In the genomic region with DNA sequence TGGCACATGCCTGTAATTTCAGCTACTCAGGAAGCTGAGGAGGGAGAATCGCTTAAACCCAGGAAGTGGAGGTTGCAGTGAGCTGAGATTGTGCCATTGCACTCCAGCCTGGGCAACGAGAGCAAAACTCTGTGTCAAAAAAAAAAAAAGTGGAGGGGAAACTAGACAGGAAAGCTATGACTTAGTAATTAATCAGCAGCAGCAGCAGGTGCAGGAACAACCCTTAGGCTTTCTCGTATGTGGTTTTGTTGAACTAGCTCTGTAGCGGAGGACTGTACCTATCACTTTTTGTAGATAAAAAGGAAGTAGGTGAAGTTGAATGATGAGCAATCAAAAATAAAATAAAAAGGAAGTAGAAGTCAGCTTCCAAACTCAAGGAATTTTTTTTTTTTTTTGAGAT, we compare ENCODE assay signal across 11 cellular contexts.
DNase-seq lines count a peak whose midpoint lies in the region; ATAC-seq and TF ChIP-seq lines count a peak whose summit lies in the region.
"Had no signal": no experiment of that assay in that cellular context is flagged by ENCODE, and none has a peak within 500 bp of the region (broad histone marks: within the 10 kb centered on the region; RNA-seq: fewer than 3 reads in every experiment).

No MANE protein-coding gene starts in this region.

- no peaks in the 10 kb centered on the region for H4K20me1 ChIP-seq in OCI-LY7 (ENCODE audit: insufficient read depth, low read length)

- H3K36me3 ChIP-seq in OCI-LY7 (ENCODE audit: insufficient read depth, low read length) = no peaks in the 10 kb centered on the region
- H3K36me3 ChIP-seq: pancreas had no signal

- no peaks in the 10 kb centered on the region for H3K36me3 Mint-ChIP-seq in activated naive CD8-positive, alpha-beta T cell treated with anti-CD3 and anti-CD28 coated beads, Interleukin-2, amount 50 U/mL, for 24 hours (ENCODE audit: low read depth)

- DNase-seq in stimulated activated CD4-positive, alpha-beta T cell treated with anti-CD3 and anti-CD28 coated beads, Interleukin-2, amount 100 ng/mL, for 4 hours (ENCODE audit: low read depth) = peak; percentile 22
- DNase-seq in stimulated activated CD4-positive, alpha-beta T cell treated with anti-CD3 and anti-CD28 coated beads, Interleukin-4, amount 100 ng/mL, for 1 hour = no peak
- DNase-seq in NCI-H226 (peak; percentile 28), DMS153 (lab: John Stamatoyannopoulos, UW) (no peak), OCI-LY7 (ENCODE audit: low spot score) (no peak), COLO829 (ENCODE audit: low spot score) (no peak), NCI-H345 treated with DMSO at 0.1 percent for 48 hours (lab: John Stamatoyannopoulos, UW; ENCODE audit: unreplicated experiment) (no peak)
- peak; percentile 4 for DNase-seq in activated naive CD8-positive, alpha-beta T cell treated with anti-CD3 and anti-CD28 coated beads, Interleukin-2, amount 50 U/mL, for 24 hours
- DNase-seq: islet precursor cell, pancreas had no signal

- H3K4me3 ChIP-seq in OCI-LY7 (ENCODE audit: low read depth, low read length, poor library complexity, severe bottlenecking) = no peak overlapping the region
- H3K4me3 ChIP-seq: pancreas had no signal

- CTCF ChIA-PET in OCI-LY7 (lab: Charles Lee; ENCODE audit: unreplicated experiment) = no interaction called here

- H3K4me1 Mint-ChIP-seq in activated naive CD8-positive, alpha-beta T cell treated with anti-CD3 and anti-CD28 coated beads, Interleukin-2, amount 50 U/mL, for 24 hours = peaks cover 11% of the 10 kb centered on the region

- H3K4me1 ChIP-seq in OCI-LY7 (ENCODE audit: insufficient read depth, low read length, poor library complexity, severe bottlenecking) = no peaks in the 10 kb centered on the region
- H3K4me1 ChIP-seq: pancreas had no signal

- POLR2A ChIA-PET in OCI-LY7 (lab: Charles Lee) = interaction anchor here (0.9 to 1.4 kb wide), 2 partner anchors 14 to 111 kb away, joined by 5 read pairs; no protein-coding TSS in a partner anchor

- ATAC-seq in activated naive CD8-positive, alpha-beta T cell treated with anti-CD3 and anti-CD28 coated beads, Interleukin-2, amount 50 U/mL, for 24 hours = peak; percentile 80
- ATAC-seq: HCT116 had no signal

- no peaks in the 10 kb centered on the region for H3K9me2 ChIP-seq in OCI-LY7 (ENCODE audit: insufficient read depth, low read length)

- no TSS peak for BruUV-seq in OCI-LY7 (replicated peaks; lab: Mats Ljungman, UMichigan)

- no peaks in the 10 kb centered on the region for H3K9me3 ChIP-seq in OCI-LY7 (ENCODE audit: low read length)
- H3K9me3 ChIP-seq: pancreas had no signal

- intact Hi-C loops in OCI-LY7 (cut with micrococcal nuclease; ENCODE audit: unreplicated experiment) = no loop called here

- H3K4me2 ChIP-seq in OCI-LY7 (ENCODE audit: low read length) = no peak overlapping the region

- H3K27ac Mint-ChIP-seq in activated naive CD8-positive, alpha-beta T cell treated with anti-CD3 and anti-CD28 coated beads, Interleukin-2, amount 50 U/mL, for 24 hours = no peak overlapping the region

- no peaks in the 10 kb centered on the region for H3K9me3 Mint-ChIP-seq in activated naive CD8-positive, alpha-beta T cell treated with anti-CD3 and anti-CD28 coated beads, Interleukin-2, amount 50 U/mL, for 24 hours

- TF ChIP-seq CTCF in OCI-LY7 (conservative IDR thresholded peaks at IDR 0.05; ENCODE audit: low read length) = no peak

- H3K4me3 Mint-ChIP-seq in activated naive CD8-positive, alpha-beta T cell treated with anti-CD3 and anti-CD28 coated beads, Interleukin-2, amount 50 U/mL, for 24 hours = peak overlapping the region; percentile 46

- no peak overlapping the region for H3K27ac ChIP-seq in OCI-LY7 (ENCODE audit: low read depth, low read length, poor library complexity, severe bottlenecking)
- H3K27ac ChIP-seq: pancreas had no signal

- no peaks in the 10 kb centered on the region for H3K27me3 Mint-ChIP-seq in activated naive CD8-positive, alpha-beta T cell treated with anti-CD3 and anti-CD28 coated beads, Interleukin-2, amount 50 U/mL, for 24 hours

- H2AFZ ChIP-seq in OCI-LY7 (ENCODE audit: low read length) = no peak overlapping the region

- H3K79me2 ChIP-seq in OCI-LY7 (ENCODE audit: insufficient read depth, low read depth, low read length) = no peaks in the 10 kb centered on the region

Comparison
In these comparisons a context has a peak if more than half of its experiments do, and no peak if none do; other contexts are left out.
1. DNase-seq: peak in stimulated activated CD4-positive, alpha-beta T cell treated with anti-CD3 and anti-CD28 coated beads, Interleukin-2, amount 100 ng/mL, for 4 hours (single experiment), NCI-H226 (single experiment) and activated naive CD8-positive, alpha-beta T cell treated with anti-CD3 and anti-CD28 coated beads, Interleukin-2, amount 50 U/mL, for 24 hours (single experiment); none in stimulated activated CD4-positive, alpha-beta T cell treated with anti-CD3 and anti-CD28 coated beads, Interleukin-4, amount 100 ng/mL, for 1 hour (single experiment), DMS153 (single experiment), OCI-LY7 (single experiment), COLO829 (single experiment) and NCI-H345 treated with DMSO at 0.1 percent for 48 hours (single experiment).